In genomic region chr19:17872251-17873001, GRCh38 we compare ENCODE assay signal across 8 cellular contexts.
A peak's percentile ranks its signal among the peaks of the same experiment; 100 is the strongest.
DNase-seq lines count a peak whose midpoint lies in the region; ATAC-seq lines count a peak whose summit lies in the region.
"Had no signal": no experiment of that assay in that cellular context is flagged by ENCODE, and none has a peak within 500 bp of the region (broad histone marks: within the 10 kb centered on the region; RNA-seq: fewer than 3 reads in every experiment).

No MANE protein-coding gene starts in this region.

- no peak for ATAC-seq in HG02642 (IDR thresholded peaks at IDR 0.05; ENCODE audit: poor library complexity, unreplicated experiment)
- no peak for ATAC-seq in GM18909 (IDR thresholded peaks at IDR 0.05; ENCODE audit: poor library complexity, unreplicated experiment)
- ATAC-seq in GM21390 (IDR thresholded peaks at IDR 0.05; ENCODE audit: unreplicated experiment): no peak

- H3K27me3 ChIP-seq in iPS-15b (ENCODE audit: control insufficient read depth, insufficient read depth, low read length): peaks cover 19% of the 10 kb centered on the region

- no peak overlapping the region for H3K9ac ChIP-seq in iPS-15b (ENCODE audit: low read depth, low read length)

- peak; percentile 72 for DNase-seq in NOMO-1 treated with DMSO at 0.1 percent for 48 hours (lab: John Stamatoyannopoulos, UW; ENCODE audit: unreplicated experiment)
- DNase-seq in activated CD8-positive, alpha-beta memory T cell treated with anti-CD3 and anti-CD28 coated beads, Interleukin-2, amount 50 U/mL, for 48 hours: peak; percentile 81
- DNase-seq in stimulated activated naive CD4-positive, alpha-beta T cell (lab: John Stamatoyannopoulos, UW): peak in 5 of 6 experiments; percentile 9 to 67 (median 26)
- DNase-seq: GDM1 had no signal

- no peaks in the 10 kb centered on the region for H3K9me3 ChIP-seq in iPS-15b (ENCODE audit: control insufficient read depth, insufficient read depth, low read length)

- peaks cover 7% of the 10 kb centered on the region for H3K4me1 ChIP-seq in iPS-15b (ENCODE audit: control insufficient read depth, insufficient read depth, low read length)

- H3K4me3 ChIP-seq in iPS-15b (ENCODE audit: low read depth, low read length): peak overlapping the region; percentile 26

- no peaks in the 10 kb centered on the region for H3K36me3 ChIP-seq in iPS-15b (ENCODE audit: control insufficient read depth, insufficient read depth, low read length)

Comparison
In these comparisons a context has a peak if more than half of its experiments do, and no peak if none do; other contexts are left out.
1. DNase-seq: peak in every context shown above with its lines; median percentile 81 in activated CD8-positive, alpha-beta memory T cell treated with anti-CD3 and anti-CD28 coated beads, Interleukin-2, amount 50 U/mL, for 48 hours; 72 in NOMO-1 treated with DMSO at 0.1 percent for 48 hours; 26 in stimulated activated naive CD4-positive, alpha-beta T cell.